22 cellular contexts compared by ENCODE assay signal in genomic region chr16:74713876-74714275, GRCh38. TPM values are rescaled to one million over a fixed set of nuclear protein-coding genes. Genes with fewer than 3 reads are reported as not detected.
DNase-seq lines count a peak whose midpoint lies in the region; ATAC-seq and TF ChIP-seq lines count a peak whose summit lies in the region.
"Had no signal": no experiment of that assay in that cellular context is flagged by ENCODE, and none has a peak within 500 bp of the region (broad histone marks: within the 10 kb centered on the region; RNA-seq: fewer than 3 reads in every experiment).

No MANE protein-coding gene starts in this region.

- POLR2A ChIA-PET in SK-N-SH (lab: Yijun Ruan, JAX) = no interaction called here
- POLR2A ChIA-PET in RWPE1 (lab: Yijun Ruan, JAX; ENCODE audit: low non-redundant PET) = no interaction called here

- H4K20me1 ChIP-seq in SK-N-SH (ENCODE audit: insufficient read depth) = no peaks in the 10 kb centered on the region
- H4K20me1 ChIP-seq: BLaER1 had no signal

- no peak for TF ChIP-seq EP300 in SK-N-SH (IDR thresholded peaks at IDR 0.05; ENCODE audit: borderline replicate concordance in 1 of 2, low read depth in 1 of 2, low read length in 1 of 2)

- H3K27ac ChIP-seq in SK-N-SH (ENCODE audit: low read depth in 2 of 2, low read length in 1 of 2) = no peak overlapping the region
- H3K27ac ChIP-seq in dorsolateral prefrontal cortex = peak overlapping the region in 56 of 59 donors; percentile 23 to 100 (median 80)
- no peak overlapping the region for H3K27ac ChIP-seq in upper lobe of right lung
- H3K27ac ChIP-seq in RWPE1 = no peak overlapping the region
- H3K27ac ChIP-seq: 22Rv1, A549, BLaER1 had no signal

- no peaks in the 10 kb centered on the region for H3K9me2 ChIP-seq in SK-N-SH

- no peaks in the 10 kb centered on the region for H3K79me2 ChIP-seq in SK-N-SH (ENCODE audit: insufficient read depth)

- H3K27me3 ChIP-seq in SK-N-SH (ENCODE audit: insufficient read depth) (no peaks in the 10 kb centered on the region; the same call in 1 of the 2 replicates), dorsolateral prefrontal cortex (no peaks in the 10 kb centered on the region), upper lobe of right lung (no peaks in the 10 kb centered on the region)
- H3K27me3 ChIP-seq: BLaER1 had no signal

- no peak for TF ChIP-seq CTCF in SK-N-SH (IDR thresholded peaks at IDR 0.05)
- no peak for TF ChIP-seq CTCF in dorsolateral prefrontal cortex (IDR thresholded peaks at IDR 0.05 in 54 of 56, conservative IDR thresholded peaks at IDR 0.05 in 2 of 56; ENCODE audit: low read depth in 1 of 56, partially characterized antibody in 56 of 56)
- no peak for TF ChIP-seq CTCF in upper lobe of right lung (IDR thresholded peaks at IDR 0.05)
- TF ChIP-seq CTCF in RWPE1 (conservative IDR thresholded peaks at IDR 0.05; ENCODE audit: low read depth) = no peak

- no peak overlapping the region for H3K9ac ChIP-seq in SK-N-SH
- H3K9ac ChIP-seq: BLaER1 had no signal

- H3K4me2 ChIP-seq in SK-N-SH = no peak overlapping the region
- H3K4me2 ChIP-seq: A549, BLaER1 had no signal

- intact Hi-C loops in dorsolateral prefrontal cortex (cut with DNase I) = loop anchor here (5.0 kb wide), 3 partner anchors 33 to 398 kb away; partner anchors contain the start of gene FA2H (in 1 of the 2)
- intact Hi-C loops in posterior vena cava (cut with DNase I) = loop anchor here in 1 of 2 donors (10.0 kb wide), 1 partner anchor 151 kb away; no protein-coding TSS in a partner anchor
- intact Hi-C loops in upper lobe of right lung (cut with DNase I) = no loop called here

- H3K36me3 ChIP-seq in SK-N-SH (replicated peaks in 1 of 2; ENCODE audit: control insufficient read depth in 1 of 2, insufficient read depth in 2 of 2, low read length in 1 of 2) (no peaks in the 10 kb centered on the region), upper lobe of right lung (no peaks in the 10 kb centered on the region)
- H3K36me3 ChIP-seq: BLaER1 had no signal

- ATAC-seq in SK-N-SH treated with all-trans-retinoic acid at 6 μM for 48 hours (no peak), upper lobe of right lung (no peak), GM18517 (IDR thresholded peaks at IDR 0.05; ENCODE audit: unreplicated experiment) (no peak), GM18511 (IDR thresholded peaks at IDR 0.05; ENCODE audit: unreplicated experiment) (no peak)
- ATAC-seq: A549, GM12878 had no signal

- CTCF ChIA-PET in SK-N-SH (lab: Yijun Ruan, JAX) (interaction anchor here (0.8 to 12.3 kb wide), 8 partner anchors 9 to 397 kb away, joined by 3 to 192 read pairs (median 6); no protein-coding TSS in a partner anchor), RWPE1 (lab: Yijun Ruan, JAX) (interaction anchor here (0.5 to 6.0 kb wide), 3 partner anchors 41 to 148 kb away, joined by 3 to 83 read pairs (median 6); no protein-coding TSS in a partner anchor)

- H2AFZ ChIP-seq in SK-N-SH (ENCODE audit: low read depth) = no peak overlapping the region

- 65% methylated on average over 8 of the region's 10 CpGs for WGBS in SK-N-SH (ENCODE audit: low lambda C conversion rate)

- H3K4me1 ChIP-seq in SK-N-SH (ENCODE audit: control insufficient read depth in 1 of 2, insufficient read depth in 2 of 2, low read depth in 1 of 2, low read length in 1 of 2) (no peaks in the 10 kb centered on the region), upper lobe of right lung (no peaks in the 10 kb centered on the region)

- no peaks in the 10 kb centered on the region for H3K9me3 ChIP-seq in SK-N-SH
- no peaks in the 10 kb centered on the region for H3K9me3 ChIP-seq in upper lobe of right lung
- H3K9me3 ChIP-seq: A549, BLaER1 had no signal

- DNase-seq in SK-N-SH = peak; percentile 19
- no peak for DNase-seq in dorsolateral prefrontal cortex
- DNase-seq in posterior vena cava (ENCODE audit: low spot score) = peak; percentile 64
- DNase-seq in upper lobe of right lung = peak; percentile 48
- DNase-seq in RWPE1 (ENCODE audit: low spot score) = no peak
- DNase-seq: CD4-positive, CD25-positive, alpha-beta regulatory T cell; CD8-positive, alpha-beta memory T cell; COR-L47; DMS 273 treated with DMSO at 0.1 percent for 48 hours; DMS53; DND-41; EL; GOT3; H9 had no signal

- no peak for TF ChIP-seq RAD21 in SK-N-SH (IDR thresholded peaks at IDR 0.05; ENCODE audit: low read length)

- no peaks in the 10 kb centered on the region for H3F3A ChIP-seq in SK-N-SH (replicated peaks; ENCODE audit: insufficient read depth)

- H3K4me3 ChIP-seq in SK-N-SH (ENCODE audit: low read depth in 2 of 2, low read length in 1 of 2) = no peak overlapping the region
- no peak overlapping the region for H3K4me3 ChIP-seq in dorsolateral prefrontal cortex
- H3K4me3 ChIP-seq in upper lobe of right lung = no peak overlapping the region
- H3K4me3 ChIP-seq: A549, BLaER1, GM12878 had no signal

TF ChIP-seq in SK-N-SH, 30 proteins besides CTCF, POLR2A, EP300 and RAD21:
- TF ChIP-seq GABPA (IDR thresholded peaks at IDR 0.05; ENCODE audit: low read depth) = no peak
TF ChIP-seq in SK-N-SH: peak in this region for 0.

TF ChIP-seq in SK-N-SH treated with all-trans-retinoic acid at 6 μM for 48 hours, 23 proteins besides CTCF, POLR2A, EP300 and RAD21:
- TF ChIP-seq ZNF565 (CRISPR knock-in tag; conservative IDR thresholded peaks at IDR 0.05; ENCODE audit: low read depth) = no peak
- no peak for TF ChIP-seq RARB (CRISPR knock-in tag; IDR thresholded peaks at IDR 0.05)
- TF ChIP-seq, protein P1, sequence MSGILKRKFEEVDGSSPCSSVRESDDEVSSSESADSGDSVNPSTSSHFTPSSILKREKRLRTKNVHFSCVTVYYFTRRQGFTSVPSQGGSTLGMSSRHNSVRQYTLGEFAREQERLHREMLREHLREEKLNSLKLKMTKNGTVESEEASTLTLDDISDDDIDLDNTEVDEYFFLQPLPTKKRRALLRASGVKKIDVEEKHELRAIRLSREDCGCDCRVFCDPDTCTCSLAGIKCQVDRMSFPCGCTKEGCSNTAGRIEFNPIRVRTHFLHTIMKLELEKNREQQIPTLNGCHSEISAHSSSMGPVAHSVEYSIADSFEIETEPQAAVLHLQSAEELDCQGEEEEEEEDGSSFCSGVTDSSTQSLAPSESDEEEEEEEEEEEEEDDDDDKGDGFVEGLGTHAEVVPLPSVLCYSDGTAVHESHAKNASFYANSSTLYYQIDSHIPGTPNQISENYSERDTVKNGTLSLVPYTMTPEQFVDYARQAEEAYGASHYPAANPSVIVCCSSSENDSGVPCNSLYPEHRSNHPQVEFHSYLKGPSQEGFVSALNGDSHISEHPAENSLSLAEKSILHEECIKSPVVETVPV (CRISPR knock-in tag; IDR thresholded peaks at IDR 0.05) = no peak
- TF ChIP-seq GLIS3 (CRISPR knock-in tag; IDR thresholded peaks at IDR 0.05) = no peak

RNA-seq across cellular contexts. Expression of gene MLKL, which starts 13.2 kb away (rescaled TPM):
- 3.1 and 3.6 TPM in 2 replicates for polyA plus RNA-seq in SK-N-SH (2012; rRNA removed)
- polyA plus RNA-seq in SK-N-SH (2012; cell fraction: cytosol; rRNA removed) = 1.8 and 1.9 TPM in 2 replicates
- polyA plus RNA-seq in SK-N-SH (2012; cell fraction: nucleus; rRNA removed) = 8.1 and 8.4 TPM in 2 replicates
- total RNA-seq in dorsolateral prefrontal cortex (10 to 100 TPM in 13 of 120 experiments, 1 to 10 TPM in 107; 1.3 to 18.4 (median 4.9) TPM), posterior vena cava (10 to 100 TPM; 13.7 to 14.4 TPM), upper lobe of right lung (28.6 TPM)
- total RNA-seq: G401 had no signal

RNA-seq across cellular contexts. Expression of gene RFWD3, which starts 47.2 kb away (rescaled TPM):
- polyA plus RNA-seq in SK-N-SH (2012; rRNA removed) = 13.2 and 15.9 TPM in 2 replicates
- 10.7 and 12.2 TPM in 2 replicates for polyA plus RNA-seq in SK-N-SH (2012; cell fraction: cytosol; rRNA removed)
- polyA plus RNA-seq in SK-N-SH (2012; cell fraction: nucleus; rRNA removed) = 15.4 and 21.6 TPM in 2 replicates
- total RNA-seq in dorsolateral prefrontal cortex = 10 to 100 TPM in 114 of 120 experiments, 1 to 10 TPM in 6; 8.3 to 26.1 (median 14.4) TPM
- total RNA-seq in posterior vena cava = 10 to 100 TPM; 12.3 to 13.2 TPM
- total RNA-seq in upper lobe of right lung = 16.7 TPM

Comparison
In these comparisons a context has a peak if more than half of its experiments do, and no peak if none do; other contexts are left out.
1. DNase-seq: peak in SK-N-SH (single experiment), posterior vena cava (single experiment) and upper lobe of right lung (single experiment); none in dorsolateral prefrontal cortex (0 of 10) and RWPE1 (single experiment).
2. H3K27ac ChIP-seq: peak in dorsolateral prefrontal cortex (56 of 59); none in SK-N-SH (0 of 2), upper lobe of right lung (single experiment) and RWPE1 (single experiment).